Comparison of ENCODE assay signal across 10 cellular contexts in the genomic region with DNA sequence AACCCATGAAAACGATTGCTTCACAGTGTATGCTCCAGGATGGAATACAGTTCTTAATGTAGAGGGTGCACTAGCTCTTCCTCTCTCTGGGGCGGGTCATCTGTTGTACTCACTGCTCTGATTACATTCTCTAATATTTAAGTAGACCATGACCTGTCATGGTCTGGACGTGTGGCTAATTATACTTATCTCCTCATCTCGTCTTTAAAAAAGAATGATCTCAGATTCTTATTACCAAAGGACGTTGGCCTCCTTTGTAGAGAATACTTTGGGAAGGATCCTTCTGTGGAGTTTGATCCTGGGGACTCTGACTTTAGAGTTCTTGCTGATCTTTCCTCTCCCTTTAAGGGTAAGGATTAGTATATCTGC. TPM values are rescaled to one million over a fixed set of nuclear protein-coding genes. Genes with fewer than 3 reads are reported as not detected.
DNase-seq lines count a peak whose midpoint lies in the region; ATAC-seq and TF ChIP-seq lines count a peak whose summit lies in the region.
"Had no signal": no experiment of that assay in that cellular context is flagged by ENCODE, and none has a peak within 500 bp of the region (broad histone marks: within the 10 kb centered on the region; RNA-seq: fewer than 3 reads in every experiment).

No MANE protein-coding gene starts in this region.

- in situ Hi-C loops in Panc1 (cut with HindIII; ENCODE audit: low pct_unique_long_range_greater_than_20kb, low sequenced_read_pairs) = no loop called here

- H3K4me3 Mint-ChIP-seq in glutamatergic neuron (ENCODE audit: unreplicated experiment) = peak overlapping the region; percentile 86
- peak overlapping the region; percentile 36 for H3K4me3 Mint-ChIP-seq in osteocyte (ENCODE audit: unreplicated experiment)

- peaks cover 2% of the 10 kb centered on the region for H3K36me3 Mint-ChIP-seq in glutamatergic neuron (ENCODE audit: unreplicated experiment)
- H3K36me3 Mint-ChIP-seq in osteocyte (ENCODE audit: unreplicated experiment) = no peaks in the 10 kb centered on the region

- H3K9me3 Mint-ChIP-seq in glutamatergic neuron (ENCODE audit: unreplicated experiment) = peaks cover 17% of the 10 kb centered on the region
- no peaks in the 10 kb centered on the region for H3K9me3 Mint-ChIP-seq in osteocyte (ENCODE audit: unreplicated experiment)

- no peaks in the 10 kb centered on the region for H3K9me3 ChIP-seq in DOHH2 (ENCODE audit: control insufficient read depth, insufficient read depth, low read length)
- no peaks in the 10 kb centered on the region for H3K9me3 ChIP-seq in Panc1 (ENCODE audit: control insufficient read depth, insufficient read depth, low read depth, low read length)

- H3K27ac Mint-ChIP-seq in glutamatergic neuron (ENCODE audit: unreplicated experiment) (peak overlapping the region; percentile 100), osteocyte (ENCODE audit: unreplicated experiment) (peak overlapping the region; percentile 96)

- CTCF ChIA-PET in Panc1 (lab: Charles Lee) = no interaction called here

- BruUV-seq in Panc1 (replicated peaks; lab: Mats Ljungman, UMichigan) = no TSS peak

- no peaks in the 10 kb centered on the region for H3K27me3 ChIP-seq in DOHH2 (ENCODE audit: control insufficient read depth, low read length)
- H3K27me3 ChIP-seq in Panc1 (ENCODE audit: control insufficient read depth, insufficient read depth, low read length) = no peaks in the 10 kb centered on the region

- DNase-seq in Panc1 (ENCODE audit: low read depth, low spot score) (no peak), glutamatergic neuron (no peak), osteocyte (ENCODE audit: extremely low spot score, unreplicated experiment) (peak; percentile 7), inferior parietal cortex (ENCODE audit: extremely low spot score) (no peak), NCI-H2107 treated with DMSO at 0.1 percent for 48 hours (lab: John Stamatoyannopoulos, UW; ENCODE audit: unreplicated experiment) (no peak), HK-2 (ENCODE audit: unreplicated experiment) (no peak)
- DNase-seq: activated T-cell treated with anti-CD3 and anti-CD28 coated beads for 4 hours; stimulated activated CD8-positive, alpha-beta memory T cell treated with anti-CD3 and anti-CD28 coated beads, Interleukin-4, amount 100 ng/mL, for 48 hours had no signal

- H3K27me3 Mint-ChIP-seq in glutamatergic neuron (ENCODE audit: unreplicated experiment) = peaks cover 9% of the 10 kb centered on the region
- H3K27me3 Mint-ChIP-seq in osteocyte (ENCODE audit: unreplicated experiment) = no peaks in the 10 kb centered on the region

- H3K4me1 Mint-ChIP-seq in glutamatergic neuron (ENCODE audit: low read depth, unreplicated experiment) (peaks cover 58% of the 10 kb centered on the region), osteocyte (ENCODE audit: unreplicated experiment) (peaks cover 40% of the 10 kb centered on the region)

- peaks cover 12% of the 10 kb centered on the region for H3K36me3 ChIP-seq in DOHH2 (ENCODE audit: control insufficient read depth, low read length)
- no peaks in the 10 kb centered on the region for H3K36me3 ChIP-seq in Panc1 (ENCODE audit: control insufficient read depth, insufficient read depth, low read length)

- no peak for TF ChIP-seq CTCF in DOHH2 (IDR thresholded peaks at IDR 0.05; ENCODE audit: low read depth, low read length, poor library complexity, severe bottlenecking)
- no peak for TF ChIP-seq CTCF in Panc1 (IDR thresholded peaks at IDR 0.05)
- no peak for TF ChIP-seq CTCF in glutamatergic neuron (IDR thresholded peaks at IDR 0.05; ENCODE audit: partially characterized antibody, unreplicated experiment)
- TF ChIP-seq CTCF in osteocyte (IDR thresholded peaks at IDR 0.05) = no peak

- peaks cover 4% of the 10 kb centered on the region; the same call in 1 of the 2 replicates for H3F3A ChIP-seq in DOHH2 (ENCODE audit: control insufficient read depth, insufficient read depth)

- H3K4me2 ChIP-seq in DOHH2 (ENCODE audit: low read length) = peak overlapping the region; percentile 51

- no peaks in the 10 kb centered on the region for H3K9me2 ChIP-seq in DOHH2 (replicated peaks; ENCODE audit: control insufficient read depth, low read length)

- H3K4me1 ChIP-seq in DOHH2 (ENCODE audit: control insufficient read depth, low read length) (peaks cover 97% of the 10 kb centered on the region), Panc1 (ENCODE audit: control insufficient read depth, insufficient read depth, low read length) (peaks cover 35% of the 10 kb centered on the region)

- H3K27ac ChIP-seq in DOHH2 (ENCODE audit: low read depth, low read length) (no peak overlapping the region), Panc1 (ENCODE audit: low read length) (peak overlapping the region; percentile 86)

- POLR2A ChIA-PET in Panc1 (lab: Charles Lee) = no interaction called here

- ATAC-seq in Panc1 (peak; percentile 73), GM18505 (IDR thresholded peaks at IDR 0.05; ENCODE audit: unreplicated experiment) (no peak)

- intact Hi-C loops in Panc1 (cut with micrococcal nuclease; ENCODE audit: unreplicated experiment) = no loop called here

- H3K4me3 ChIP-seq in DOHH2 (ENCODE audit: low read length) = no peak overlapping the region; the same call in 1 of the 2 replicates
- H3K4me3 ChIP-seq in Panc1 (ENCODE audit: low read depth in 2 of 2, low read length in 2 of 2) = peak overlapping the region in 1 of 2 experiments; percentile 36; a peak in 2 of 4 replicates

- H4K20me1 ChIP-seq in DOHH2 (ENCODE audit: control insufficient read depth, insufficient read depth, low read depth, low read length) = peaks cover 24% of the 10 kb centered on the region; the same call in 1 of the 2 replicates

- H3K79me2 ChIP-seq in DOHH2 (ENCODE audit: control insufficient read depth, low read length) = peaks cover 100% of the 10 kb centered on the region

- TF ChIP-seq POLR2A in GM18505 (IDR thresholded peaks at IDR 0.05; ENCODE audit: borderline replicate concordance, extremely low read depth, insufficient read depth, insufficient read length) = no peak

RNA-seq across cellular contexts. Expression of a gene that starts 48.4 kb away (rescaled TPM):
- total RNA-seq in Panc1 (2021; ENCODE audit: unreplicated experiment) (38.4 TPM), glutamatergic neuron (ENCODE audit: unreplicated experiment) (308 TPM), osteocyte (30.7 and 35.7 TPM in 2 replicates)
- polyA plus RNA-seq in Panc1 (2012; ENCODE audit: insufficient read length) = 36.8 TPM
